In genomic region chr14:105857816-105858675, GRCh38 we compare ENCODE assay signal across 1 cellular context.
TF ChIP-seq lines count a peak whose summit lies in the region.

No MANE protein-coding gene starts in this region.

TF ChIP-seq in GM23338, 12 proteins besides CTCF, POLR2A, EP300 and RAD21 (continued from another document):
- TF ChIP-seq ZNF462 (CRISPR knock-in tag; IDR thresholded peaks at IDR 0.05) (no peak), POLR2AphosphoS5 (IDR thresholded peaks at IDR 0.05; ENCODE audit: low read depth) (no peak), NANOG (IDR thresholded peaks at IDR 0.05; ENCODE audit: borderline replicate concordance) (no peak), ETS1 (IDR thresholded peaks at IDR 0.05) (no peak)
